ENCODE assay signal across 8 cellular contexts in the genomic region with DNA sequence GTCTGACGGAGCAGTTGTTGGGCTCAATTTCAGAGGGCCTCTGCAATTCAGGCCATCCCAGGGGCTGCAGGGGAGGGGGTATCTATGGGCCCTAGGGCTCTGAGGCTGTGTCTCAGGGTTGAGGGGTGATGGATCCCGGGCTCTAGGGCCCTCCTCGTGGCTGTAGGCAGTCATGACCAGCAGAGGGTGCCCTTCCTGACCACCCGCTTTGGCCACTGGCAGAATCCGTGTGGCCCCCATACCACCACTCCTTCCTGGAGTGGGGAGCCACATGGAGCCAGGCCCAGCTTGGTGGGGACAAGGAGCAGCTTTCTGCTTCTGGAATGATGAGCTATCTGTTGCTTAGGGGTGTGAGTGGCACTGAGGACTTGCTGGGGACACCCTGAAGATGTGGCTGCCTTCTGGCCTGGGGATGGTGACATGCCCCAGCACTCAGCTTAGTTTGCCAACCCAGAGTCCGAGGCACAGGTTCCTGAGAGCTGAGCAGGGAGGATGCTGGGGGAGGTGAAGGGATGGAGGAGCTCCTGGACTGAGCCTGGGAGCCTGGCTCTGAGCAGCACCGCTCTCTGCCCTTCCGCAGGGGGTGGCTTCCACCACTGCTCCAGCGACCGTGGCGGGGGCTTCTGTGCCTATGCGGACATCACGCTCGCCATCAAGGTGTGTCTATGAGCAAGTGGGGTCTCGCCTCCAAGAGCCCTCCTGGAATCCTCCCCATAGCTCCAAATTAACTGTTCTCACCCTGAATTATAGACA. TPM values are rescaled to one million over a fixed set of nuclear protein-coding genes. Genes with fewer than 3 reads are reported as not detected.
A peak's percentile ranks its signal among the peaks of the same experiment; 100 is the strongest.
DNase-seq lines count a peak whose midpoint lies in the region; ATAC-seq and TF ChIP-seq lines count a peak whose summit lies in the region.

No MANE protein-coding gene starts in this region.

- no peaks in the 10 kb centered on the region for H3F3A ChIP-seq in OCI-LY1 (ENCODE audit: insufficient read depth, low read length)

- H3K27ac ChIP-seq in OCI-LY1 (ENCODE audit: low read depth, low read length, poor library complexity, severe bottlenecking) (no peak overlapping the region), testis (no peak overlapping the region), esophagus squamous epithelium (no peak overlapping the region)

- no peak overlapping the region for H3K4me3 ChIP-seq in OCI-LY1 (ENCODE audit: low read depth, low read length, poor library complexity, severe bottlenecking)
- no peak overlapping the region for H3K4me3 ChIP-seq in fibroblast of villous mesenchyme (ENCODE audit: low read depth, low read length)
- no peak overlapping the region for H3K4me3 ChIP-seq in testis
- no peak overlapping the region for H3K4me3 ChIP-seq in esophagus squamous epithelium

- no peaks in the 10 kb centered on the region for H4K20me1 ChIP-seq in OCI-LY1 (ENCODE audit: insufficient read depth, low read length)

- no peak for ATAC-seq in GM21447 (IDR thresholded peaks at IDR 0.05; ENCODE audit: unreplicated experiment)

- TF ChIP-seq POLR2A in testis (IDR thresholded peaks at IDR 0.05) (no peak), esophagus squamous epithelium (IDR thresholded peaks at IDR 0.05) (no peak)

- no peaks in the 10 kb centered on the region for H3K27me3 ChIP-seq in OCI-LY1 (ENCODE audit: insufficient read depth, low read length)
- no peaks in the 10 kb centered on the region for H3K27me3 ChIP-seq in testis
- no peaks in the 10 kb centered on the region for H3K27me3 ChIP-seq in esophagus squamous epithelium

- H3K9me3 ChIP-seq in OCI-LY1 (ENCODE audit: low read length) (no peaks in the 10 kb centered on the region), testis (no peaks in the 10 kb centered on the region), esophagus squamous epithelium (no peaks in the 10 kb centered on the region)

- no peak overlapping the region for H3K4me2 ChIP-seq in OCI-LY1 (ENCODE audit: low read length)

- TF ChIP-seq CTCF in OCI-LY1 (IDR thresholded peaks at IDR 0.05; ENCODE audit: low read length) (peak; percentile 48), fibroblast of villous mesenchyme (IDR thresholded peaks at IDR 0.05; ENCODE audit: insufficient read depth, low read depth, low read length) (peak; percentile 76), testis (IDR thresholded peaks at IDR 0.05) (peak; percentile 8 to 52 (median 43)), esophagus squamous epithelium (IDR thresholded peaks at IDR 0.05) (peak in 3 of 6 experiments; percentile 17 to 43 (median 25))

- H3K9ac ChIP-seq in OCI-LY1 (ENCODE audit: low read length): no peak overlapping the region

- intact Hi-C loops in testis (cut with DNase I; ENCODE audit: low total_unique reads) (no loop called here), esophagus squamous epithelium (cut with DNase I) (no loop called here)

- peak; percentile 8 for DNase-seq in activated T-cell treated with anti-CD3 and anti-CD28 coated beads for 48 hours (ENCODE audit: low read depth)
- DNase-seq in activated T-cell treated with anti-CD3 and anti-CD28 coated beads for 4 hours: no peak
- DNase-seq in fibroblast of villous mesenchyme (ENCODE audit: low read depth): no peak
- DNase-seq in testis: peak; percentile 40
- no peak for DNase-seq in NCI-H1092 (lab: John Stamatoyannopoulos, UW)
- DNase-seq in esophagus squamous epithelium (lab: John Stamatoyannopoulos, UW): no peak

- no peaks in the 10 kb centered on the region for H3K36me3 ChIP-seq in OCI-LY1 (ENCODE audit: insufficient read depth, low read length)
- no peaks in the 10 kb centered on the region for H3K36me3 ChIP-seq in testis (ENCODE audit: low read depth, missing control alignments)
- peaks cover 0 to 74% (median 0%) of the 10 kb centered on the region in 3 donors for H3K36me3 ChIP-seq in esophagus squamous epithelium

- WGBS in testis, 2 donors: 87 to 89% methylated on average over 9 to 15 of the region's 15 CpGs
- WGBS in esophagus squamous epithelium, 2 donors: 75% methylated on average over 8 of the region's 15 CpGs; no CpG with 5 or more reads in 1 of the 2 donors

- no peaks in the 10 kb centered on the region for H3K9me2 ChIP-seq in OCI-LY1 (ENCODE audit: low read depth, low read length)

- no peak overlapping the region for H2AFZ ChIP-seq in OCI-LY1 (ENCODE audit: low read length)

- no peaks in the 10 kb centered on the region for H3K4me1 ChIP-seq in OCI-LY1 (ENCODE audit: insufficient read depth, low read length, severe bottlenecking)
- peaks cover 10% of the 10 kb centered on the region for H3K4me1 ChIP-seq in testis
- peaks cover 5 to 16% (median 8%) of the 10 kb centered on the region in 3 donors for H3K4me1 ChIP-seq in esophagus squamous epithelium

- no peaks in the 10 kb centered on the region for H3K79me2 ChIP-seq in OCI-LY1 (ENCODE audit: insufficient read depth, low read length)

RNA-seq across cellular contexts. Expression of a gene that starts 20.2 kb away (rescaled TPM):
- total RNA-seq in fibroblast of villous mesenchyme (7.1 and 9.5 TPM in 2 replicates), testis (10 to 100 TPM; 33.1 to 81.9 TPM), esophagus squamous epithelium (10 to 100 TPM in 3 of 4 donors, 1 to 10 TPM in 1; 8.1 to 25.4 (median 12.3) TPM)
- polyA plus RNA-seq in testis (ENCODE audit: insufficient read depth, low read depth, low replicate concordance): 97.7 TPM

RNA-seq across cellular contexts. Expression of a gene that starts 48.6 kb away (rescaled TPM):
- total RNA-seq in fibroblast of villous mesenchyme (30.2 and 50.6 TPM in 2 replicates), testis (100 to 1,000 TPM; 248 to 334 TPM), esophagus squamous epithelium (100 to 1,000 TPM in 1 of 4 donors, 10 to 100 TPM in 2, 1 to 10 TPM in 1; 6.3 to 122 (median 25.7) TPM)
- polyA plus RNA-seq in testis (ENCODE audit: insufficient read depth, low read depth, low replicate concordance): 172 TPM

Comparison
In these comparisons a context has a peak if more than half of its experiments do, and no peak if none do; other contexts are left out.
1. DNase-seq: peak in activated T-cell treated with anti-CD3 and anti-CD28 coated beads for 48 hours (single experiment) and testis (single experiment); none in activated T-cell treated with anti-CD3 and anti-CD28 coated beads for 4 hours (single experiment), fibroblast of villous mesenchyme (single experiment), NCI-H1092 (single experiment) and esophagus squamous epithelium (single experiment).